Comparison of ENCODE assay signal across 18 cellular contexts in genomic region chr1:28143496-28144202, GRCh38. TPM values are rescaled to one million over a fixed set of nuclear protein-coding genes. Genes with fewer than 3 reads are reported as not detected.
DNase-seq lines count a peak whose midpoint lies in the region; ATAC-seq, FAIRE-seq and TF ChIP-seq lines count a peak whose summit lies in the region.
"Had no signal": no experiment of that assay in that cellular context is flagged by ENCODE, and none has a peak within 500 bp of the region (broad histone marks: within the 10 kb centered on the region; RNA-seq: fewer than 3 reads in every experiment).

No MANE protein-coding gene starts in this region.

- H2BK120ac ChIP-seq in IMR-90 (ENCODE audit: low read depth, low read length), result no peak overlapping the region

- H3K27ac Mint-ChIP-seq in stimulated activated naive B cell treated with anti-CD40 and anti-IgM and Interleukin-4, amounts not matched to agents 10 μg/mL and 1 μg/mL and 100 μg/mL, for 72 hours, result peak overlapping the region; percentile 71
- H3K27ac Mint-ChIP-seq: CD4-positive, CD25-positive, alpha-beta regulatory T cell; GM23338 had no signal

- no peak overlapping the region for H4K91ac ChIP-seq in IMR-90 (ENCODE audit: insufficient read depth, low read depth, low read length)

- no peak overlapping the region for H4K8ac ChIP-seq in IMR-90 (ENCODE audit: low read depth in 2 of 2, low read length in 2 of 2)

- H3K36me3 ChIP-seq in IMR-90 (ENCODE audit: control insufficient read depth, insufficient read depth, low read length) (no peaks in the 10 kb centered on the region), GM12878 (ENCODE audit: control insufficient read depth in 2 of 2, insufficient read depth in 2 of 2, low read length in 1 of 2) (peaks cover 0 to 4% of the 10 kb centered on the region in 2 experiments; a peak in 1 of 4 replicates)

- no peak for TF ChIP-seq RAD21 in IMR-90 (IDR thresholded peaks at IDR 0.05; ENCODE audit: low read length)
- TF ChIP-seq RAD21 in GM12878 (IDR thresholded peaks at IDR 0.05; ENCODE audit: insufficient read depth, low read depth, low read length), result no peak

- peaks cover 37 to 47% of the 10 kb centered on the region in 2 donors for H3K4me1 Mint-ChIP-seq in stimulated activated naive B cell treated with anti-CD40 and anti-IgM and Interleukin-4, amounts not matched to agents 10 μg/mL and 1 μg/mL and 100 μg/mL, for 72 hours

- H3K9me3 ChIP-seq in IMR-90 (ENCODE audit: control insufficient read depth, insufficient read depth, low read length) (no peaks in the 10 kb centered on the region), GM12878 (replicated peaks; ENCODE audit: control insufficient read depth, insufficient read depth, low read length) (no peaks in the 10 kb centered on the region)

- TF ChIP-seq CTCF in IMR-90 (conservative IDR thresholded peaks at IDR 0.05; ENCODE audit: low read depth, low read length), result no peak
- no peak for TF ChIP-seq CTCF in GM12878 (IDR thresholded peaks at IDR 0.05 in 2 of 3, conservative IDR thresholded peaks at IDR 0.05 in 1 of 3; ENCODE audit: control insufficient read depth in 2 of 3, extremely low read depth in 1 of 3, insufficient read depth in 1 of 3, low read depth in 3 of 3, low read length in 3 of 3)
- no peak for TF ChIP-seq CTCF in lower leg skin (IDR thresholded peaks at IDR 0.05)

- POLR2A ChIA-PET in IMR-90 (lab: Charles Lee; ENCODE audit: unreplicated experiment), result no interaction called here
- POLR2A ChIA-PET in GM12878 (lab: Charles Lee), result interaction anchor here (0.6 to 3.9 kb wide), 13 partner anchors 8 to 280 kb away, joined by 3 to 18 read pairs (median 6); no protein-coding TSS in a partner anchor

- WGBS in IMR-90 (ENCODE audit: extremely low coverage in 2 of 2, insufficient read length in 1 of 2), 2 experiments, result 80% methylated on average over 1 of the region's 4 CpGs; no CpG with 5 or more reads in 1 of the 2 experiments
- WGBS in GM12878 (ENCODE audit: insufficient coverage, insufficient replicate concordance, low lambda C conversion rate, missing lambda C conversion rate), result 65% methylated on average over 4 of the region's 4 CpGs
- WGBS in lower leg skin, 2 donors, result 89% methylated on average over 4 of the region's 4 CpGs

- DNase-seq in SKM-1 treated with dmso at 0.1 percent for 144 hours (lab: John Stamatoyannopoulos, UW; ENCODE audit: unreplicated experiment) (peak; percentile 16), SKM-1 (lab: John Stamatoyannopoulos, UW; ENCODE audit: unreplicated experiment) (no peak), IMR-90 (no peak), GM12878 (ENCODE audit: low read depth, low spot score) (no peak), lower leg skin (ENCODE audit: low spot score in 2 of 2) (no peak)
- DNase-seq in stimulated activated naive B cell treated with anti-CD40 and anti-IgM and Interleukin-4, amounts not matched to agents 10 μg/mL and 1 μg/mL and 100 μg/mL, for 72 hours, result no peak
- DNase-seq in central memory CD4-positive, alpha-beta T cell, result no peak
- DNase-seq: 8988T, MM.1S, NCI-H1930, NCI-H2171 treated with DMSO at 0.1 percent for 48 hours, NCI-H82, SIG-M5, SW 1271 had no signal

- H3K18ac ChIP-seq in IMR-90 (ENCODE audit: low read depth, low read length), result no peak overlapping the region

- TF ChIP-seq EP300 in GM12878 (IDR thresholded peaks at IDR 0.05; ENCODE audit: borderline replicate concordance in 1 of 2, control insufficient read depth in 1 of 2, low read depth in 2 of 2, low read length in 2 of 2), result no peak

- no peak overlapping the region for H3K9ac ChIP-seq in IMR-90 (ENCODE audit: low read depth, low read length)
- H3K9ac ChIP-seq in GM12878 (ENCODE audit: control insufficient read depth, insufficient read depth, low read length), result no peak overlapping the region; the same call in 1 of the 2 replicates

- H2BK5ac ChIP-seq in IMR-90 (ENCODE audit: low read depth, low read length, poor library complexity, severe bottlenecking), result no peak overlapping the region

- peaks cover 0 to 1% of the 10 kb centered on the region in 2 donors for H3K9me3 Mint-ChIP-seq in stimulated activated naive B cell treated with anti-CD40 and anti-IgM and Interleukin-4, amounts not matched to agents 10 μg/mL and 1 μg/mL and 100 μg/mL, for 72 hours
- H3K9me3 Mint-ChIP-seq: CD4-positive, CD25-positive, alpha-beta regulatory T cell; GM23338 had no signal

- no peak overlapping the region for H3K4ac ChIP-seq in IMR-90 (ENCODE audit: low read depth, low read length)

- CTCF ChIA-PET in IMR-90 (lab: Yijun Ruan, JAX), result interaction anchor here (1.5 kb wide), 1 partner anchor 21 kb away, joined by 4 read pairs; no protein-coding TSS in a partner anchor
- CTCF ChIA-PET in GM12878 (lab: Yijun Ruan, JAX), result interaction anchor here (0.6 to 6.3 kb wide), 7 partner anchors 9 to 105 kb away, joined by 3 to 54 read pairs (median 5); no protein-coding TSS in a partner anchor

- H4K20me1 ChIP-seq in IMR-90 (ENCODE audit: insufficient read depth, low read length) (no peaks in the 10 kb centered on the region), GM12878 (ENCODE audit: control insufficient read depth, insufficient read depth) (no peaks in the 10 kb centered on the region)

- no peaks in the 10 kb centered on the region for H3K79me1 ChIP-seq in IMR-90 (ENCODE audit: low read depth in 1 of 2, low read length in 2 of 2)

- H3K4me3 Mint-ChIP-seq in stimulated activated naive B cell treated with anti-CD40 and anti-IgM and Interleukin-4, amounts not matched to agents 10 μg/mL and 1 μg/mL and 100 μg/mL, for 72 hours, result no peak overlapping the region
- H3K4me3 Mint-ChIP-seq: CD4-positive, CD25-positive, alpha-beta regulatory T cell; GM23338 had no signal

- H2BK20ac ChIP-seq in IMR-90 (ENCODE audit: low read depth, low read length), result no peak overlapping the region

- H3K4me1 ChIP-seq in IMR-90 (ENCODE audit: control insufficient read depth, insufficient read depth, low read length) (no peaks in the 10 kb centered on the region), GM12878 (ENCODE audit: control insufficient read depth, insufficient read depth, low read length) (peaks cover 54% of the 10 kb centered on the region)

- in situ Hi-C loops in IMR-90 (cut with MboI; ENCODE audit: low sequenced_read_pairs) (no loop called here), GM12878 (cut with MboI) (no loop called here)

- no peak overlapping the region for H2AK9ac ChIP-seq in IMR-90 (replicated peaks; ENCODE audit: low read depth, low read length, poor library complexity)

- H2AK5ac ChIP-seq in IMR-90 (ENCODE audit: low read depth, low read length), result peak overlapping the region; percentile 59; the same call in 1 of the 2 replicates

- no peak overlapping the region for H2BK15ac ChIP-seq in IMR-90 (ENCODE audit: low read depth, low read length)

- no peak overlapping the region for H4K5ac ChIP-seq in IMR-90 (ENCODE audit: low read depth, low read length)

- H3K79me2 ChIP-seq in GM12878 (ENCODE audit: control insufficient read depth, insufficient read depth, low read length), result no peaks in the 10 kb centered on the region; the same call in 1 of the 2 replicates

- H3K23ac ChIP-seq in IMR-90 (ENCODE audit: low read depth, low read length), result no peak overlapping the region

- no peaks in the 10 kb centered on the region for H3K27me3 ChIP-seq in IMR-90 (ENCODE audit: control insufficient read depth, insufficient read depth, low read length)
- H3K27me3 ChIP-seq in GM12878 (replicated peaks in 1 of 2; ENCODE audit: control insufficient read depth in 2 of 2, insufficient read depth in 2 of 2, low read length in 1 of 2), result no peaks in the 10 kb centered on the region

- no peak overlapping the region for H3K4me2 ChIP-seq in IMR-90 (ENCODE audit: low read depth, low read length)
- peak overlapping the region; percentile 76 for H3K4me2 ChIP-seq in GM12878 (ENCODE audit: control insufficient read depth, insufficient read depth)
- H3K4me2 ChIP-seq: GM23338 had no signal

- dilution Hi-C loops in IMR-90 (cut with HindIII; ENCODE audit: low sequenced_read_pairs, unreplicated experiment), result no loop called here

- H3K4me3 ChIP-seq in IMR-90 (ENCODE audit: insufficient read depth, low read depth, low read length), result no peak overlapping the region
- H3K4me3 ChIP-seq in GM12878, result peak overlapping the region; percentile 17; the same call in 1 of the 2 replicates
- no peak overlapping the region for H3K4me3 ChIP-seq in lower leg skin (ENCODE audit: low read depth, poor library complexity, severe bottlenecking)
- H3K4me3 ChIP-seq: GM23338 had no signal

- H3K9me1 ChIP-seq in IMR-90 (ENCODE audit: insufficient read depth, low read length), result peaks cover 6% of the 10 kb centered on the region; the same call in 1 of the 2 replicates

- ATAC-seq in IMR-90 (ENCODE audit: low read depth) (no peak), GM12878 (no peak), GM21447 (IDR thresholded peaks at IDR 0.05; ENCODE audit: unreplicated experiment) (no peak)
- ATAC-seq in stimulated activated naive B cell treated with anti-CD40 and anti-IgM and Interleukin-4, amounts not matched to agents 10 μg/mL and 1 μg/mL and 100 μg/mL, for 72 hours (replicated peaks), result no peak
- ATAC-seq: GM23338 had no signal

- no peak for FAIRE-seq in GM12878 (lab: Jason Lieb, UNC)

- intact Hi-C loops in IMR-90 (cut with micrococcal nuclease), result no loop called here
- intact Hi-C loops in GM12878 (cut with micrococcal nuclease; ENCODE audit: unreplicated experiment), result loop anchor here (1.0 to 2.0 kb wide), 3 partner anchors 26 to 52 kb away; no protein-coding TSS in a partner anchor
- intact Hi-C loops in lower leg skin (cut with DNase I; ENCODE audit: low total_unique reads), result no loop called here

- peaks cover 0 to 9% of the 10 kb centered on the region in 2 donors for H3K27me3 Mint-ChIP-seq in stimulated activated naive B cell treated with anti-CD40 and anti-IgM and Interleukin-4, amounts not matched to agents 10 μg/mL and 1 μg/mL and 100 μg/mL, for 72 hours

- SMC1A ChIA-PET in GM12878 (lab: Charles Lee; ENCODE audit: uncharacterized antibody, unreplicated experiment), result interaction anchor here (0.6 to 5.7 kb wide), 19 partner anchors 7 to 69 kb away, joined by 3 to 72 read pairs (median 6); partner anchors contain the start of genes EYA3 and PTAFR

- no TSS peak for BruUV-seq in IMR-90 (replicated peaks; lab: Mats Ljungman, UMichigan)
- BruUV-seq in GM12878 (replicated peaks; lab: Mats Ljungman, UMichigan), result no TSS peak

- no peaks in the 10 kb centered on the region for H3K36me3 Mint-ChIP-seq in stimulated activated naive B cell treated with anti-CD40 and anti-IgM and Interleukin-4, amounts not matched to agents 10 μg/mL and 1 μg/mL and 100 μg/mL, for 72 hours
- H3K36me3 Mint-ChIP-seq: CD4-positive, CD25-positive, alpha-beta regulatory T cell had no signal

- H3K14ac ChIP-seq in IMR-90 (replicated peaks; ENCODE audit: low read depth, low read length), result no peak overlapping the region; the same call in 1 of the 2 replicates

- H3K27ac ChIP-seq in IMR-90 (ENCODE audit: insufficient read depth, low read length) (no peak overlapping the region), GM12878 (ENCODE audit: control insufficient read depth, insufficient read depth) (peak overlapping the region; percentile 32; the same call in 1 of the 2 replicates)

- TF ChIP-seq POLR2A in IMR-90 (IDR thresholded peaks at IDR 0.05; ENCODE audit: low read depth, low read length), result no peak
- no peak for TF ChIP-seq POLR2A in GM12878 (IDR thresholded peaks at IDR 0.05; ENCODE audit: low read depth, low read length)
- no peak for TF ChIP-seq POLR2A in lower leg skin (IDR thresholded peaks at IDR 0.05)

- H3K56ac ChIP-seq in IMR-90 (ENCODE audit: extremely low read depth, insufficient read depth, low read length), result no peak overlapping the region

- RAD21 ChIA-PET in GM12878 (lab: Charles Lee; ENCODE audit: unreplicated experiment), result interaction anchor here (0.7 to 6.7 kb wide), 8 partner anchors 8 to 55 kb away, joined by 3 to 119 read pairs (median 7); partner anchors contain the start of genes EYA3 and PTAFR

- peak overlapping the region; percentile 45 for H2AFZ ChIP-seq in IMR-90 (replicated peaks; ENCODE audit: low read length, poor library complexity)
- no peak overlapping the region for H2AFZ ChIP-seq in GM12878 (ENCODE audit: control insufficient read depth, low read depth, low read length)
- H2AFZ ChIP-seq: GM23338 had no signal

RNA-seq across cellular contexts. Expression of gene PTAFR, which starts 32.8 kb away (rescaled TPM):
- total RNA-seq in IMR-90 (2012; rRNA removed) (under 0.01 and 0.18 TPM in 2 replicates), GM12878 (2014; rRNA removed) (18.1 and 23.9 TPM in 2 replicates), GM12878 (2014; rRNA removed; fragmentation: Illumina TruSeq; extraction: Trizol) (20.1 and 20.2 TPM in 2 replicates), GM12878 (2021) (25.5 and 28.4 TPM in 2 replicates), lower leg skin (10 to 100 TPM in 1 of 4 donors, 1 to 10 TPM in 3; 2.7 to 10.2 (median 6.8) TPM)
- polyA plus RNA-seq in IMR-90 (2012; rRNA removed) (0.17 and 0.30 TPM in 2 replicates), GM12878 (2011; rRNA removed) (167 and 251 TPM in 2 replicates), GM12878 (2014; fragmentation: Illumina TruSeq; extraction: Trizol) (30.6 and 31.1 TPM in 2 replicates), GM12878 (2014; fragmentation: Nextera tagmentation; extraction: Ambion mirVana) (10 to 100 TPM; 29.8 to 57.7 TPM), GM12878 (2014; rRNA removed) (25.5 and 31.3 TPM in 2 replicates), GM12878 (2016; fragmentation: Nextera tagmentation; extraction: Ambion mirVana) (10 to 100 TPM; 17.5 to 18.2 TPM)
- 0.09 and 0.11 TPM in 2 replicates for polyA plus RNA-seq in IMR-90 (2012; cell fraction: cytosol; rRNA removed)
- polyA plus RNA-seq in IMR-90 (2012; cell fraction: nucleus; rRNA removed; ENCODE audit: low replicate concordance), result 0.06 and 0.16 TPM in 2 replicates
- total RNA-seq in GM12878 (2013; cell fraction: nucleolus; rRNA removed), result 63.0 and 72.4 TPM in 2 replicates
- 5.8 TPM for polyA plus RNA-seq in GM12878 (2011; ENCODE audit: low read depth)
- 376 and 431 TPM in 2 replicates for polyA plus RNA-seq in GM12878 (2011; cell fraction: cytosol; rRNA removed)
- polyA plus RNA-seq in GM12878 (2011; cell fraction: nucleus; rRNA removed), result 49.8 and 57.4 TPM in 2 replicates
- polyA plus RNA-seq in GM12878 (2012), result 7.3 and 10.0 TPM in 2 replicates
- polyA minus RNA-seq in GM12878 (2011; rRNA and poly(A)+ RNA removed), result 334 and 394 TPM in 2 replicates
- polyA minus RNA-seq in GM12878 (2011; cell fraction: cytosol; rRNA and poly(A)+ RNA removed), result 67.7 and 82.6 TPM in 2 replicates
- 16.6 and 29.9 TPM in 2 replicates for polyA minus RNA-seq in GM12878 (2011; cell fraction: nucleus; rRNA and poly(A)+ RNA removed)
- total RNA-seq: NCI-H460 had no signal

RNA-seq across cellular contexts. Expression of gene EYA3, which starts 55.2 kb away (rescaled TPM):
- total RNA-seq in IMR-90 (2012; rRNA removed) (14.4 and 17.6 TPM in 2 replicates), GM12878 (2014; rRNA removed) (18.3 and 19.0 TPM in 2 replicates), GM12878 (2014; rRNA removed; fragmentation: Illumina TruSeq; extraction: Trizol) (28.1 and 28.2 TPM in 2 replicates), GM12878 (2021) (28.5 and 29.6 TPM in 2 replicates), lower leg skin (10 to 100 TPM; 14.9 to 20.1 (median 17.1) TPM)
- polyA plus RNA-seq in IMR-90 (2012; rRNA removed) (7.9 and 9.1 TPM in 2 replicates), GM12878 (2011; rRNA removed) (46.6 and 48.9 TPM in 2 replicates), GM12878 (2014; fragmentation: Illumina TruSeq; extraction: Trizol) (28.1 and 33.0 TPM in 2 replicates), GM12878 (2014; fragmentation: Nextera tagmentation; extraction: Ambion mirVana) (10 to 100 TPM; 13.0 to 15.6 TPM), GM12878 (2014; rRNA removed) (19.8 and 20.1 TPM in 2 replicates), GM12878 (2016; fragmentation: Nextera tagmentation; extraction: Ambion mirVana) (10 to 100 TPM; 22.6 to 24.2 TPM)
- polyA plus RNA-seq in IMR-90 (2012; cell fraction: cytosol; rRNA removed), result 2.1 and 2.5 TPM in 2 replicates
- 4.8 and 20.3 TPM in 2 replicates for polyA plus RNA-seq in IMR-90 (2012; cell fraction: nucleus; rRNA removed; ENCODE audit: low replicate concordance)
- total RNA-seq in GM12878 (2013; cell fraction: nucleolus; rRNA removed), result 62.1 and 81.3 TPM in 2 replicates
- polyA plus RNA-seq in GM12878 (2011; ENCODE audit: low read depth), result 8.9 TPM
- polyA plus RNA-seq in GM12878 (2011; cell fraction: cytosol; rRNA removed), result 24.4 and 27.3 TPM in 2 replicates
- 26.8 and 29.1 TPM in 2 replicates for polyA plus RNA-seq in GM12878 (2011; cell fraction: nucleus; rRNA removed)
- polyA plus RNA-seq in GM12878 (2012), result 12.3 and 13.9 TPM in 2 replicates
- polyA minus RNA-seq in GM12878 (2011; rRNA and poly(A)+ RNA removed), result 62.8 and 90.9 TPM in 2 replicates
- polyA minus RNA-seq in GM12878 (2011; cell fraction: cytosol; rRNA and poly(A)+ RNA removed), result 14.4 and 18.8 TPM in 2 replicates
- polyA minus RNA-seq in GM12878 (2011; cell fraction: nucleus; rRNA and poly(A)+ RNA removed), result 27.7 and 28.5 TPM in 2 replicates
